1 cellular context compared by ENCODE assay signal in genomic region chr19:16327131-16327450, GRCh38.
TF ChIP-seq lines count a peak whose summit lies in the region.

No MANE protein-coding gene starts in this region.

TF ChIP-seq in SK-N-SH, 30 proteins besides CTCF, POLR2A, EP300 and RAD21 (continued from another document):
- TF ChIP-seq, protein P1, sequence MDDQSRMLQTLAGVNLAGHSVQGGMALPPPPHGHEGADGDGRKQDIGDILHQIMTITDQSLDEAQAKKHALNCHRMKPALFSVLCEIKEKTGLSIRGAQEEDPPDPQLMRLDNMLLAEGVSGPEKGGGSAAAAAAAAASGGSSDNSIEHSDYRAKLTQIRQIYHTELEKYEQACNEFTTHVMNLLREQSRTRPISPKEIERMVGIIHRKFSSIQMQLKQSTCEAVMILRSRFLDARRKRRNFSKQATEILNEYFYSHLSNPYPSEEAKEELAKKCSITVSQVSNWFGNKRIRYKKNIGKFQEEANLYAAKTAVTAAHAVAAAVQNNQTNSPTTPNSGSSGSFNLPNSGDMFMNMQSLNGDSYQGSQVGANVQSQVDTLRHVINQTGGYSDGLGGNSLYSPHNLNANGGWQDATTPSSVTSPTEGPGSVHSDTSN (IDR thresholded peaks at IDR 0.05): no peak
- TF ChIP-seq TEAD4 (IDR thresholded peaks at IDR 0.05; ENCODE audit: borderline replicate concordance, insufficient read depth): no peak
- TF ChIP-seq NRF1 (IDR thresholded peaks at IDR 0.05; ENCODE audit: low read depth, low read length): no peak
- TF ChIP-seq FOXM1 (IDR thresholded peaks at IDR 0.05; ENCODE audit: low read depth): no peak
- TF ChIP-seq FOSL2 (IDR thresholded peaks at IDR 0.05; ENCODE audit: borderline replicate concordance, low read depth): no peak
- TF ChIP-seq MEF2A (IDR thresholded peaks at IDR 0.05; ENCODE audit: borderline replicate concordance, low read depth): no peak
- no peak for TF ChIP-seq YY1 (IDR thresholded peaks at IDR 0.05; ENCODE audit: low read depth)
- TF ChIP-seq MXI1 (IDR thresholded peaks at IDR 0.05; ENCODE audit: low read depth, low read length): no peak
- TF ChIP-seq RCOR1 (IDR thresholded peaks at IDR 0.05; ENCODE audit: low read length): no peak
- TF ChIP-seq GATA2 (CRISPR knock-in tag; IDR thresholded peaks at IDR 0.05): no peak
- TF ChIP-seq RXRA (IDR thresholded peaks at IDR 0.05; ENCODE audit: borderline replicate concordance, low read depth): no peak
- TF ChIP-seq GABPA (IDR thresholded peaks at IDR 0.05; ENCODE audit: low read depth): no peak
- TF ChIP-seq JUND (IDR thresholded peaks at IDR 0.05): no peak
- TF ChIP-seq, protein P2, sequence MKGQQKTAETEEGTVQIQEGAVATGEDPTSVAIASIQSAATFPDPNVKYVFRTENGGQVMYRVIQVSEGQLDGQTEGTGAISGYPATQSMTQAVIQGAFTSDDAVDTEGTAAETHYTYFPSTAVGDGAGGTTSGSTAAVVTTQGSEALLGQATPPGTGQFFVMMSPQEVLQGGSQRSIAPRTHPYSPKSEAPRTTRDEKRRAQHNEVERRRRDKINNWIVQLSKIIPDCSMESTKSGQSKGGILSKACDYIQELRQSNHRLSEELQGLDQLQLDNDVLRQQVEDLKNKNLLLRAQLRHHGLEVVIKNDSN (IDR thresholded peaks at IDR 0.05; ENCODE audit: borderline replicate concordance, low read depth): no peak
- TF ChIP-seq, protein P3, sequence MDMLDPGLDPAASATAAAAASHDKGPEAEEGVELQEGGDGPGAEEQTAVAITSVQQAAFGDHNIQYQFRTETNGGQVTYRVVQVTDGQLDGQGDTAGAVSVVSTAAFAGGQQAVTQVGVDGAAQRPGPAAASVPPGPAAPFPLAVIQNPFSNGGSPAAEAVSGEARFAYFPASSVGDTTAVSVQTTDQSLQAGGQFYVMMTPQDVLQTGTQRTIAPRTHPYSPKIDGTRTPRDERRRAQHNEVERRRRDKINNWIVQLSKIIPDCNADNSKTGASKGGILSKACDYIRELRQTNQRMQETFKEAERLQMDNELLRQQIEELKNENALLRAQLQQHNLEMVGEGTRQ (IDR thresholded peaks at IDR 0.05; ENCODE audit: borderline replicate concordance, low read depth, low read length): no peak
